1 cellular context compared by ENCODE assay signal in the genomic region with DNA sequence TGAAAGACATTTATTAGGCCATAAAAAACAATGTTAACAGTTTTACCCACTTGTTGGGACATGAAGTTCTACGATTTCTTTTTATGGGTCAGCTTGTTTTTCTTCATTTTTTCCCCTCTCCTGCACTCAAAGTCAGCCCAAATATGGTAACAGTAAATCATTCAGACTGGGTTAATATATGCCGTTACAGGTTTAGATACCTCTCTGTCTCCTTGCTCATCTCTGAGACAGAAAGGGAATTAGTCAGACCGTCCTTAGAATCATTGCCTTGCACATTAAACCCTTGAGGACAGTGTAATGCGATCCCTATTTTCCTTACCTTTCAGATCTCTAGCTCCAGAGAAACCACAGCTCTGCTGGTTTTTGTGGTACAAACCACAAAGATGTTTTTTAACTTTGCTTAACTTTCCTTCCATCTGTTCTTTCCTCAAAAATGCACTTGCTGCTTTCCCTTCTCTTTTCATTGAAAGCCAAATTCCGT.
TF ChIP-seq lines count a peak whose summit lies in the region.

No MANE protein-coding gene starts in this region.

TF ChIP-seq in IMR-90, 13 proteins besides CTCF, POLR2A, EP300 and RAD21 (continued from another document):
- TF ChIP-seq USF2 (IDR thresholded peaks at IDR 0.05; ENCODE audit: low read depth, low read length), result no peak
- TF ChIP-seq RFX5 (IDR thresholded peaks at IDR 0.05; ENCODE audit: low read depth, low read length), result no peak
- no peak for TF ChIP-seq CHD1 (IDR thresholded peaks at IDR 0.05; ENCODE audit: low read depth, low read length)
- no peak for TF ChIP-seq ELK1 (IDR thresholded peaks at IDR 0.05; ENCODE audit: borderline replicate concordance, low read depth, low read length)
